ENCODE assay signal across 15 cellular contexts in genomic region chr5:17828709-17829108, GRCh38.
DNase-seq lines count a peak whose midpoint lies in the region; ATAC-seq, FAIRE-seq and TF ChIP-seq lines count a peak whose summit lies in the region.
"Had no signal": no experiment of that assay in that cellular context is flagged by ENCODE, and none has a peak within 500 bp of the region (broad histone marks: within the 10 kb centered on the region; RNA-seq: fewer than 3 reads in every experiment).

No MANE protein-coding gene starts in this region.

- H3K79me1 ChIP-seq in IMR-90 (ENCODE audit: low read depth in 1 of 2, low read length in 2 of 2) = no peaks in the 10 kb centered on the region

- TF ChIP-seq RAD21 in IMR-90 (IDR thresholded peaks at IDR 0.05; ENCODE audit: low read length) = no peak

- no peak overlapping the region for H4K5ac ChIP-seq in IMR-90 (ENCODE audit: low read depth, low read length)

- DNase-seq in IMR-90 = no peak
- DNase-seq in astrocyte (ENCODE audit: low read depth) = peak; percentile 6
- peak; percentile 18 for DNase-seq in fibroblast of gingiva (ENCODE audit: low read depth)
- no peak for DNase-seq in sciatic nerve (ENCODE audit: low spot score)
- no peak for DNase-seq in NCI-H1417 treated with DMSO at 0.1 percent for 48 hours (lab: John Stamatoyannopoulos, UW)
- no peak for DNase-seq in COLO829 (ENCODE audit: low spot score)
- no peak for DNase-seq in stimulated activated naive CD8-positive, alpha-beta T cell treated with anti-CD3 and anti-CD28 coated beads, Interleukin-15, amount 100 ng/mL, for 72 hours
- DNase-seq: CD8-positive, alpha-beta T cell; DND-41; GF-D8; HFFc6; NCI-H1092 treated with DMSO at 0.1 percent for 48 hours; NCI-H187 had no signal

- H3K4me3 ChIP-seq in IMR-90 (ENCODE audit: insufficient read depth, low read depth, low read length) (no peak overlapping the region), astrocyte (ENCODE audit: insufficient read depth, low read depth, low read length) (no peak overlapping the region)
- H3K4me3 ChIP-seq: K562 had no signal

- POLR2A ChIA-PET in IMR-90 (lab: Charles Lee; ENCODE audit: unreplicated experiment) = no interaction called here

- H2BK20ac ChIP-seq in IMR-90 (ENCODE audit: low read depth, low read length) = no peak overlapping the region

- no peaks in the 10 kb centered on the region for H3K9me3 ChIP-seq in IMR-90 (ENCODE audit: control insufficient read depth, insufficient read depth, low read length)
- no peaks in the 10 kb centered on the region for H3K9me3 ChIP-seq in astrocyte (ENCODE audit: insufficient read depth, low read depth, low read length)

- no peak overlapping the region for H3K14ac ChIP-seq in IMR-90 (replicated peaks; ENCODE audit: low read depth, low read length)

- no peaks in the 10 kb centered on the region for H3K27me3 Mint-ChIP-seq in astrocyte (ENCODE audit: low read depth, unreplicated experiment)
- H3K27me3 Mint-ChIP-seq in stimulated activated naive CD8-positive, alpha-beta T cell treated with anti-CD3 and anti-CD28 coated beads, Interleukin-15, amount 100 ng/mL, for 72 hours = no peaks in the 10 kb centered on the region

- no peak overlapping the region for H4K8ac ChIP-seq in IMR-90 (ENCODE audit: low read depth in 2 of 2, low read length in 2 of 2)

- H3K4me3 Mint-ChIP-seq in astrocyte (ENCODE audit: unreplicated experiment) = no peak overlapping the region
- H3K4me3 Mint-ChIP-seq in stimulated activated naive CD8-positive, alpha-beta T cell treated with anti-CD3 and anti-CD28 coated beads, Interleukin-15, amount 100 ng/mL, for 72 hours = no peak overlapping the region
- H3K4me3 Mint-ChIP-seq: CD8-positive, alpha-beta T cell; HFFc6 had no signal

- ATAC-seq in IMR-90 (ENCODE audit: low read depth) (0 out of 2 replicates have a peak, but pooled peaks have one; percentile 35), sciatic nerve (peak; percentile 86)
- no peak for ATAC-seq in stimulated activated naive CD8-positive, alpha-beta T cell treated with anti-CD3 and anti-CD28 coated beads, Interleukin-15, amount 100 ng/mL, for 72 hours
- ATAC-seq: CD8-positive, alpha-beta T cell; K562 had no signal

- no peak for FAIRE-seq in astrocyte (lab: Jason Lieb, UNC)
- FAIRE-seq: H1, K562 had no signal

- BruUV-seq in IMR-90 (replicated peaks; lab: Mats Ljungman, UMichigan) = no TSS peak

- H3K18ac ChIP-seq in IMR-90 (ENCODE audit: low read depth, low read length) = no peak overlapping the region

- H3K9me3 Mint-ChIP-seq in astrocyte (ENCODE audit: unreplicated experiment) = no peaks in the 10 kb centered on the region
- H3K9me3 Mint-ChIP-seq in stimulated activated naive CD8-positive, alpha-beta T cell treated with anti-CD3 and anti-CD28 coated beads, Interleukin-15, amount 100 ng/mL, for 72 hours = peaks cover 14 to 19% of the 10 kb centered on the region in 2 donors

- intact Hi-C loops in IMR-90 (cut with micrococcal nuclease) = no loop called here
- intact Hi-C loops in sciatic nerve (cut with DNase I) = no loop called here

- no peaks in the 10 kb centered on the region for H3K4me1 Mint-ChIP-seq in astrocyte (ENCODE audit: low read depth, unreplicated experiment)
- no peaks in the 10 kb centered on the region for H3K4me1 Mint-ChIP-seq in stimulated activated naive CD8-positive, alpha-beta T cell treated with anti-CD3 and anti-CD28 coated beads, Interleukin-15, amount 100 ng/mL, for 72 hours

- dilution Hi-C loops in IMR-90 (cut with HindIII; ENCODE audit: low sequenced_read_pairs, unreplicated experiment) = no loop called here

- H2BK120ac ChIP-seq in IMR-90 (ENCODE audit: low read depth, low read length) = no peak overlapping the region

- no peak overlapping the region for H2BK5ac ChIP-seq in IMR-90 (ENCODE audit: low read depth, low read length, poor library complexity, severe bottlenecking)

- no peaks in the 10 kb centered on the region for H3K9me1 ChIP-seq in IMR-90 (ENCODE audit: insufficient read depth, low read length)

- no peak overlapping the region for H3K4me2 ChIP-seq in IMR-90 (ENCODE audit: low read depth, low read length)
- peak overlapping the region; percentile 29 for H3K4me2 ChIP-seq in astrocyte (ENCODE audit: low read length)

- in situ Hi-C loops in IMR-90 (cut with MboI; ENCODE audit: low sequenced_read_pairs) = no loop called here

- CTCF ChIA-PET in IMR-90 (lab: Yijun Ruan, JAX) = no interaction called here

- no peaks in the 10 kb centered on the region for H3K36me3 Mint-ChIP-seq in astrocyte (ENCODE audit: low read depth, unreplicated experiment)
- H3K36me3 Mint-ChIP-seq: CD8-positive, alpha-beta T cell had no signal

- no peaks in the 10 kb centered on the region for H3K27me3 ChIP-seq in IMR-90 (ENCODE audit: control insufficient read depth, insufficient read depth, low read length)
- no peaks in the 10 kb centered on the region for H3K27me3 ChIP-seq in astrocyte (ENCODE audit: insufficient read depth, low read length)

- no peak overlapping the region for H3K27ac Mint-ChIP-seq in astrocyte (ENCODE audit: unreplicated experiment)
- no peak overlapping the region for H3K27ac Mint-ChIP-seq in stimulated activated naive CD8-positive, alpha-beta T cell treated with anti-CD3 and anti-CD28 coated beads, Interleukin-15, amount 100 ng/mL, for 72 hours
- H3K27ac Mint-ChIP-seq: CD8-positive, alpha-beta T cell; HFFc6 had no signal

- no peak overlapping the region for H2AK5ac ChIP-seq in IMR-90 (ENCODE audit: low read depth, low read length)

- no peak overlapping the region for H3K4ac ChIP-seq in IMR-90 (ENCODE audit: low read depth, low read length)

- H3K36me3 ChIP-seq in IMR-90 (ENCODE audit: control insufficient read depth, insufficient read depth, low read length) (no peaks in the 10 kb centered on the region), astrocyte (ENCODE audit: insufficient read depth, low read length) (no peaks in the 10 kb centered on the region)

- TF ChIP-seq POLR2A in IMR-90 (IDR thresholded peaks at IDR 0.05; ENCODE audit: low read depth, low read length) = no peak

- H3K79me2 ChIP-seq in astrocyte (ENCODE audit: insufficient read depth, low read length) = no peaks in the 10 kb centered on the region

- no peak overlapping the region for H2AFZ ChIP-seq in IMR-90 (replicated peaks; ENCODE audit: low read length, poor library complexity)
- no peak overlapping the region for H2AFZ ChIP-seq in astrocyte (ENCODE audit: low read depth, low read length)

- H3K4me1 ChIP-seq in IMR-90 (ENCODE audit: control insufficient read depth, insufficient read depth, low read length) (no peaks in the 10 kb centered on the region), astrocyte (ENCODE audit: insufficient read depth, low read length) (no peaks in the 10 kb centered on the region)

- H3K27ac ChIP-seq in IMR-90 (ENCODE audit: insufficient read depth, low read length) (no peak overlapping the region), astrocyte (ENCODE audit: low read depth, low read length) (no peak overlapping the region)

- no peak overlapping the region for H3K9ac ChIP-seq in IMR-90 (ENCODE audit: low read depth, low read length)
- no peak overlapping the region for H3K9ac ChIP-seq in astrocyte (ENCODE audit: low read length)

- H3K56ac ChIP-seq in IMR-90 (ENCODE audit: extremely low read depth, insufficient read depth, low read length) = no peak overlapping the region

- no peak overlapping the region for H2AK9ac ChIP-seq in IMR-90 (replicated peaks; ENCODE audit: low read depth, low read length, poor library complexity)

- no peak overlapping the region for H4K91ac ChIP-seq in IMR-90 (ENCODE audit: insufficient read depth, low read depth, low read length)

- H4K20me1 ChIP-seq in IMR-90 (ENCODE audit: insufficient read depth, low read length) (no peaks in the 10 kb centered on the region), astrocyte (ENCODE audit: insufficient read depth, low read length) (no peaks in the 10 kb centered on the region)

- TF ChIP-seq CTCF in IMR-90 (conservative IDR thresholded peaks at IDR 0.05; ENCODE audit: low read depth, low read length) (no peak), astrocyte (IDR thresholded peaks at IDR 0.05; ENCODE audit: insufficient read depth, low read depth, low read length) (no peak)

- 90% methylated on average over 2 of the region's 2 CpGs; no CpG with 5 or more reads in 1 of the 2 experiments for WGBS in IMR-90 (ENCODE audit: extremely low coverage in 2 of 2, insufficient read length in 1 of 2), 2 experiments

- no peak overlapping the region for H3K23ac ChIP-seq in IMR-90 (ENCODE audit: low read depth, low read length)

- H2BK15ac ChIP-seq in IMR-90 (ENCODE audit: low read depth, low read length) = no peak overlapping the region

TF ChIP-seq in IMR-90, 13 proteins besides CTCF, POLR2A, EP300 and RAD21:
- no peak for TF ChIP-seq NFE2L2 (IDR thresholded peaks at IDR 0.05; ENCODE audit: low read depth, low read length)
- TF ChIP-seq, protein P1, sequence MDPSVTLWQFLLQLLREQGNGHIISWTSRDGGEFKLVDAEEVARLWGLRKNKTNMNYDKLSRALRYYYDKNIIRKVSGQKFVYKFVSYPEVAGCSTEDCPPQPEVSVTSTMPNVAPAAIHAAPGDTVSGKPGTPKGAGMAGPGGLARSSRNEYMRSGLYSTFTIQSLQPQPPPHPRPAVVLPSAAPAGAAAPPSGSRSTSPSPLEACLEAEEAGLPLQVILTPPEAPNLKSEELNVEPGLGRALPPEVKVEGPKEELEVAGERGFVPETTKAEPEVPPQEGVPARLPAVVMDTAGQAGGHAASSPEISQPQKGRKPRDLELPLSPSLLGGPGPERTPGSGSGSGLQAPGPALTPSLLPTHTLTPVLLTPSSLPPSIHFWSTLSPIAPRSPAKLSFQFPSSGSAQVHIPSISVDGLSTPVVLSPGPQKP (IDR thresholded peaks at IDR 0.05; ENCODE audit: borderline replicate concordance, low read depth, low read length) = no peak
- no peak for TF ChIP-seq USF2 (IDR thresholded peaks at IDR 0.05; ENCODE audit: low read depth, low read length)
- TF ChIP-seq MXI1 (IDR thresholded peaks at IDR 0.05; ENCODE audit: borderline replicate concordance, low read depth, low read length) = no peak
- TF ChIP-seq CHD1 (IDR thresholded peaks at IDR 0.05; ENCODE audit: low read depth, low read length) = no peak
- no peak for TF ChIP-seq SMC3 (IDR thresholded peaks at IDR 0.05; ENCODE audit: low read depth, low read length)

Comparison
In these comparisons a context has a peak if more than half of its experiments do, and no peak if none do; other contexts are left out.
1. DNase-seq: peak in astrocyte (single experiment) and fibroblast of gingiva (single experiment); none in IMR-90 (single experiment), sciatic nerve (single experiment), NCI-H1417 treated with DMSO at 0.1 percent for 48 hours (single experiment), COLO829 (single experiment) and stimulated activated naive CD8-positive, alpha-beta T cell treated with anti-CD3 and anti-CD28 coated beads, Interleukin-15, amount 100 ng/mL, for 72 hours (0 of 2).